In genomic region chr4:85861064-85861767, GRCh38 we compare ENCODE assay signal across 20 cellular contexts.
DNase-seq lines count a peak whose midpoint lies in the region; ATAC-seq and TF ChIP-seq lines count a peak whose summit lies in the region.
"Had no signal": no experiment of that assay in that cellular context is flagged by ENCODE, and none has a peak within 500 bp of the region (broad histone marks: within the 10 kb centered on the region; RNA-seq: fewer than 3 reads in every experiment).

No MANE protein-coding gene starts in this region.

- TF ChIP-seq CTCF in thoracic aorta (IDR thresholded peaks at IDR 0.05) (no peak), thyroid gland (IDR thresholded peaks at IDR 0.05) (no peak)

- WGBS in thyroid gland, 2 donors, result 55 to 56% methylated on average over 6 of the region's 6 CpGs

- H3K9me3 ChIP-seq in endocrine pancreas (ENCODE audit: control insufficient read depth, low read length) (no peaks in the 10 kb centered on the region), thoracic aorta (no peaks in the 10 kb centered on the region), thyroid gland (no peaks in the 10 kb centered on the region)
- H3K9me3 ChIP-seq: HAP-1 had no signal

- peaks cover 29% of the 10 kb centered on the region for H3K4me1 ChIP-seq in endocrine pancreas (ENCODE audit: control insufficient read depth, insufficient read depth, low read length)
- peaks cover 9 to 51% of the 10 kb centered on the region in 2 donors for H3K4me1 ChIP-seq in thoracic aorta (ENCODE audit: control insufficient read depth in 1 of 2, low read depth in 2 of 2)
- H3K4me1 ChIP-seq in thyroid gland, result peaks cover 15 to 39% of the 10 kb centered on the region in 2 donors
- H3K4me1 ChIP-seq: HAP-1 had no signal

- peak overlapping the region; percentile 80 for H3K4me3 ChIP-seq in endocrine pancreas (ENCODE audit: control insufficient read depth, insufficient read depth, low read length)
- no peak overlapping the region for H3K4me3 ChIP-seq in thoracic aorta
- H3K4me3 ChIP-seq in thyroid gland (replicated peaks in 1 of 3), result no peak overlapping the region
- H3K4me3 ChIP-seq: GM12878, HAP-1 had no signal

- no peak for TF ChIP-seq POLR2A in thyroid gland (IDR thresholded peaks at IDR 0.05)

- DNase-seq in NCI-H2171 treated with DMSO at 0.1 percent for 48 hours (lab: John Stamatoyannopoulos, UW) (peak; percentile 15), NCI-H2171 (lab: John Stamatoyannopoulos, UW) (no peak), NCI-H2227 (lab: John Stamatoyannopoulos, UW; ENCODE audit: unreplicated experiment) (peak; percentile 34), thoracic aorta (ENCODE audit: low spot score) (no peak), thyroid gland (no peak)
- DNase-seq in activated effector memory CD4-positive, alpha-beta T cell treated with anti-CD3 and anti-CD28 coated beads, Interleukin-2, amount 50 U/mL, for 16 hours, result no peak
- DNase-seq: activated CD4-positive, alpha-beta T cell treated with anti-CD3 and anti-CD28 coated beads, Interleukin-2, amount 50 U/mL, for 48 hours; C1 segment of cervical spinal cord; hippocampal formation; left cardiac atrium; NK-92 treated with Interleukin-12 subunit alpha and Interleukin-12 subunit beta, amount 100 ng/mL, for 24 hours; posterior cingulate gyrus; Right ventricle myocardium superior; stimulated activated CD4-positive, alpha-beta T cell treated with anti-CD3 and anti-CD28 coated beads, Interleukin-12 subunit alpha, Interleukin-12 subunit beta, amount 100 ng/mL, for 4 hours; T-helper 9 cell had no signal

- H3K27ac ChIP-seq in thoracic aorta (peak overlapping the region; percentile 21 to 39), thyroid gland (peak overlapping the region in 1 of 3 donors; percentile 19)

- intact Hi-C loops in thyroid gland (cut with DNase I), result no loop called here

- ATAC-seq in thoracic aorta (ENCODE audit: insufficient number of reproducible peaks, low FRiP score, low read depth), result peak; percentile 50
- no peak for ATAC-seq in GM19395 (IDR thresholded peaks at IDR 0.05; ENCODE audit: unreplicated experiment)
- ATAC-seq: GM12878, HepG2, left cardiac atrium had no signal

- no peak overlapping the region for H3K9ac ChIP-seq in endocrine pancreas (ENCODE audit: control insufficient read depth, insufficient read depth, low read length)

- H3K36me3 ChIP-seq in endocrine pancreas (ENCODE audit: control insufficient read depth, insufficient read depth, low read length) (no peaks in the 10 kb centered on the region), thoracic aorta (no peaks in the 10 kb centered on the region), thyroid gland (no peaks in the 10 kb centered on the region)
- H3K36me3 ChIP-seq: HAP-1 had no signal

- H3K27me3 ChIP-seq in endocrine pancreas (ENCODE audit: control insufficient read depth, insufficient read depth, low read length) (no peaks in the 10 kb centered on the region), thoracic aorta (replicated peaks; ENCODE audit: insufficient read depth) (no peaks in the 10 kb centered on the region), thyroid gland (no peaks in the 10 kb centered on the region)

Comparison
In these comparisons a context has a peak if more than half of its experiments do, and no peak if none do; other contexts are left out.
1. DNase-seq: peak in NCI-H2171 treated with DMSO at 0.1 percent for 48 hours (single experiment) and NCI-H2227 (single experiment); none in NCI-H2171 (single experiment), thoracic aorta (single experiment), thyroid gland (0 of 2) and activated effector memory CD4-positive, alpha-beta T cell treated with anti-CD3 and anti-CD28 coated beads, Interleukin-2, amount 50 U/mL, for 16 hours (single experiment).